1 cellular context compared by ENCODE assay signal in the genomic region with DNA sequence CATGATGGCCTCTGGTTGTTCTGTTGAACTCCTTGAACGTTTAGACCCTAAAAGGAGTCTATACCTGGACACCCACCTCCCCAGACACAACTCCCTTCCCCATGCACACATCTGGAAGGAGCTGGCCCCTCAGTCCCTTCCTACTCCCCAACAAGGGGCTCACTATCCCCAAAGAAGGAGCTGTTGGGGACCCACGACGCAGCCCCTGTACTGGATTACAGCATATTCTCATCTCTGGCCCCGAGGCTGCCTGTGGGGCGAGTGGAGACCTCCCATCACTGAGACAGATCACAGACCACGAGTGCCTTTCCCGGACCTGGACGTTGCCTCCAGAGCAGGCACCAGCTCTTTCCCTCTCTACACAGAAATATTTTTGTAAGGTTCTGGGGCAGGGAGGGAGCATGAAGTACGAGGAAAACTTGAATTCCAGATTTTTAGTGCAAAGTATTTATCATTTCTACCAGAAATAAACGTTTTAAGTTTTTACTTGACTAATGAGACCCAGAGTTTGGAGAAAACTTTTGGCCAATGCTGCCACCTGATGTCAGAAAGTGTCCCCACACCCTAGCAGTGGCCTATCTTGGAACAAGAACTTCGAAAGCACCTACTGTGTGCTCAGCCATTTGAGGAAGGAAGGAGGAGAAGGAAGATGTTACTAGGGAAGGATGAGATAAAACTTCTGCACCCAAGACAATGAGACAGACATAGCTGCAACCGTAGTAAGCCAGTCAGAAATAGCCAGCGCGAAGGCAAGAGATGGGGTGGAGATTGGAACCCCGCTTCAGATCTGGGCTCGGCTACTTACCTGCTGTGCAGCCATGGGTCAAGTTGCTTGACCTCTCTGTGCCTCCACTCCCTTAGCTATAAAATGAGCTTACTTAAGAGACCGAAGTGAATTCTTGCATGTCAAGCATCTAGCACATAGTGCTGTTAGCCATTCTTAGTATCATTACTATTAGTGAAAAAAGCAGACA.
TF ChIP-seq lines count a peak whose summit lies in the region.

No MANE protein-coding gene starts in this region.

TF ChIP-seq in WTC11, 78 proteins besides CTCF, POLR2A, EP300 and RAD21 (continued from another document):
- TF ChIP-seq, protein P1, sequence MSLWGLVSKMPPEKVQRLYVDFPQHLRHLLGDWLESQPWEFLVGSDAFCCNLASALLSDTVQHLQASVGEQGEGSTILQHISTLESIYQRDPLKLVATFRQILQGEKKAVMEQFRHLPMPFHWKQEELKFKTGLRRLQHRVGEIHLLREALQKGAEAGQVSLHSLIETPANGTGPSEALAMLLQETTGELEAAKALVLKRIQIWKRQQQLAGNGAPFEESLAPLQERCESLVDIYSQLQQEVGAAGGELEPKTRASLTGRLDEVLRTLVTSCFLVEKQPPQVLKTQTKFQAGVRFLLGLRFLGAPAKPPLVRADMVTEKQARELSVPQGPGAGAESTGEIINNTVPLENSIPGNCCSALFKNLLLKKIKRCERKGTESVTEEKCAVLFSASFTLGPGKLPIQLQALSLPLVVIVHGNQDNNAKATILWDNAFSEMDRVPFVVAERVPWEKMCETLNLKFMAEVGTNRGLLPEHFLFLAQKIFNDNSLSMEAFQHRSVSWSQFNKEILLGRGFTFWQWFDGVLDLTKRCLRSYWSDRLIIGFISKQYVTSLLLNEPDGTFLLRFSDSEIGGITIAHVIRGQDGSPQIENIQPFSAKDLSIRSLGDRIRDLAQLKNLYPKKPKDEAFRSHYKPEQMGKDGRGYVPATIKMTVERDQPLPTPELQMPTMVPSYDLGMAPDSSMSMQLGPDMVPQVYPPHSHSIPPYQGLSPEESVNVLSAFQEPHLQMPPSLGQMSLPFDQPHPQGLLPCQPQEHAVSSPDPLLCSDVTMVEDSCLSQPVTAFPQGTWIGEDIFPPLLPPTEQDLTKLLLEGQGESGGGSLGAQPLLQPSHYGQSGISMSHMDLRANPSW (CRISPR knock-in tag; conservative IDR thresholded peaks at IDR 0.05; ENCODE audit: low read depth): no peak
- TF ChIP-seq ZNF263 (CRISPR knock-in tag; IDR thresholded peaks at IDR 0.05; ENCODE audit: low read depth) (no peak), ZNF671 (CRISPR knock-in tag; IDR thresholded peaks at IDR 0.05) (no peak), ZBTB43 (CRISPR knock-in tag; IDR thresholded peaks at IDR 0.05) (no peak), NR3C1 (CRISPR knock-in tag; conservative IDR thresholded peaks at IDR 0.05; ENCODE audit: low read depth) (no peak), ZNF232 (CRISPR knock-in tag; IDR thresholded peaks at IDR 0.05) (no peak)
- TF ChIP-seq, protein P2, sequence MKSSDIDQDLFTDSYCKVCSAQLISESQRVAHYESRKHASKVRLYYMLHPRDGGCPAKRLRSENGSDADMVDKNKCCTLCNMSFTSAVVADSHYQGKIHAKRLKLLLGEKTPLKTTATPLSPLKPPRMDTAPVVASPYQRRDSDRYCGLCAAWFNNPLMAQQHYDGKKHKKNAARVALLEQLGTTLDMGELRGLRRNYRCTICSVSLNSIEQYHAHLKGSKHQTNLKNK (CRISPR knock-in tag; IDR thresholded peaks at IDR 0.05): no peak
